ENCODE assay signal across 19 cellular contexts in genomic region chrX:13545731-13546130, GRCh38. TPM values are rescaled to one million over a fixed set of nuclear protein-coding genes. Genes with fewer than 3 reads are reported as not detected.
DNase-seq lines count a peak whose midpoint lies in the region; ATAC-seq, FAIRE-seq and TF ChIP-seq lines count a peak whose summit lies in the region.
"Had no signal": no experiment of that assay in that cellular context is flagged by ENCODE, and none has a peak within 500 bp of the region (broad histone marks: within the 10 kb centered on the region; RNA-seq: fewer than 3 reads in every experiment).

No MANE protein-coding gene starts in this region.

- H3K4me1 ChIP-seq in A549 = no peaks in the 10 kb centered on the region
- H3K4me1 ChIP-seq in HAP-1 = peaks cover under 1% of the 10 kb centered on the region; the same call in 1 of the 2 replicates
- H3K4me1 ChIP-seq in small intestine (ENCODE audit: control insufficient read depth in 2 of 2, insufficient read depth in 1 of 2, low read depth in 1 of 2, low read length in 1 of 2) = no peaks in the 10 kb centered on the region
- H3K4me1 ChIP-seq: BLaER1 had no signal

- TF ChIP-seq POLR2A in A549 (IDR thresholded peaks at IDR 0.05; ENCODE audit: low read length) = no peak

- H3K4me3 ChIP-seq in A549 = no peak overlapping the region
- no peak overlapping the region for H3K4me3 ChIP-seq in HAP-1
- H3K4me3 ChIP-seq in small intestine (ENCODE audit: low read depth in 1 of 2, low read length in 2 of 2) = no peak overlapping the region
- H3K4me3 ChIP-seq: BLaER1, GM12878 had no signal

- POLR2A ChIA-PET in A549 (lab: Yijun Ruan, JAX) = no interaction called here

- no peaks in the 10 kb centered on the region for H3K36me3 ChIP-seq in HAP-1 (replicated peaks)
- no peaks in the 10 kb centered on the region for H3K36me3 ChIP-seq in small intestine (ENCODE audit: control insufficient read depth in 2 of 2, insufficient read depth in 2 of 2, low read length in 2 of 2)
- H3K36me3 ChIP-seq: BLaER1 had no signal

- FAIRE-seq in A549 (lab: Jason Lieb, UNC) (peak; percentile 46), small intestine (lab: Jason Lieb, UNC) (no peak)
- FAIRE-seq: GM12878, HTR-8/SVneo had no signal

- in situ Hi-C loops in HAP-1 (cut with MboI; ENCODE audit: low sequenced_read_pairs) = no loop called here

- ATAC-seq in A549 = no peak
- no peak for ATAC-seq in stimulated activated effector memory CD8-positive, alpha-beta T cell treated with anti-CD3 and anti-CD28 coated beads, Interleukin-12 subunit alpha, Interleukin-12 subunit beta, amount 100 ng/mL, for 72 hours
- ATAC-seq: GM12878 had no signal

- TF ChIP-seq RAD21 in A549 (conservative IDR thresholded peaks at IDR 0.05 in 1 of 2, IDR thresholded peaks at IDR 0.05 in 1 of 2) = no peak

- H3K4me3 Mint-ChIP-seq in T-helper 2 cell treated with Interferon-gamma antibody and Interleukin-4, amounts not matched to agents 5 μg/mL and 100 μg/mL, for 36 hours = no peak overlapping the region
- no peak overlapping the region for H3K4me3 Mint-ChIP-seq in stimulated activated effector memory CD8-positive, alpha-beta T cell treated with anti-CD3 and anti-CD28 coated beads, Interleukin-12 subunit alpha, Interleukin-12 subunit beta, amount 100 ng/mL, for 72 hours
- H3K4me3 Mint-ChIP-seq: CD14-positive monocyte; CD4-positive, alpha-beta memory T cell had no signal

- H3K27me3 ChIP-seq in HAP-1 (ENCODE audit: low read depth) (peaks cover 23% of the 10 kb centered on the region), small intestine (ENCODE audit: control insufficient read depth in 2 of 2, insufficient read depth in 2 of 2, low read length in 2 of 2) (peaks cover 0 to 3% of the 10 kb centered on the region in 2 donors)

- H3K27ac Mint-ChIP-seq in T-helper 2 cell treated with Interferon-gamma antibody and Interleukin-4, amounts not matched to agents 5 μg/mL and 100 μg/mL, for 36 hours = no peak overlapping the region
- no peak overlapping the region for H3K27ac Mint-ChIP-seq in stimulated activated effector memory CD8-positive, alpha-beta T cell treated with anti-CD3 and anti-CD28 coated beads, Interleukin-12 subunit alpha, Interleukin-12 subunit beta, amount 100 ng/mL, for 72 hours
- H3K27ac Mint-ChIP-seq: CD14-positive monocyte; CD4-positive, alpha-beta memory T cell had no signal

- CTCF ChIA-PET in A549 (lab: Yijun Ruan, JAX) = interaction anchor here (0.6 kb wide), 1 partner anchor 198 kb away, joined by 3 read pairs; no protein-coding TSS in a partner anchor

- no peaks in the 10 kb centered on the region for H3K36me3 Mint-ChIP-seq in T-helper 2 cell treated with Interferon-gamma antibody and Interleukin-4, amounts not matched to agents 5 μg/mL and 100 μg/mL, for 36 hours (ENCODE audit: low read depth)
- H3K36me3 Mint-ChIP-seq in stimulated activated effector memory CD8-positive, alpha-beta T cell treated with anti-CD3 and anti-CD28 coated beads, Interleukin-12 subunit alpha, Interleukin-12 subunit beta, amount 100 ng/mL, for 72 hours = peaks cover 5% of the 10 kb centered on the region
- H3K36me3 Mint-ChIP-seq: CD14-positive monocyte; CD4-positive, alpha-beta memory T cell had no signal

- no peaks in the 10 kb centered on the region for H3K9me3 ChIP-seq in A549
- no peaks in the 10 kb centered on the region for H3K9me3 ChIP-seq in HAP-1
- no peaks in the 10 kb centered on the region for H3K9me3 ChIP-seq in small intestine (ENCODE audit: control insufficient read depth, low read depth)
- H3K9me3 ChIP-seq: BLaER1 had no signal

- no peaks in the 10 kb centered on the region for H3K9me3 Mint-ChIP-seq in T-helper 2 cell treated with Interferon-gamma antibody and Interleukin-4, amounts not matched to agents 5 μg/mL and 100 μg/mL, for 36 hours
- no peaks in the 10 kb centered on the region for H3K9me3 Mint-ChIP-seq in stimulated activated effector memory CD8-positive, alpha-beta T cell treated with anti-CD3 and anti-CD28 coated beads, Interleukin-12 subunit alpha, Interleukin-12 subunit beta, amount 100 ng/mL, for 72 hours
- H3K9me3 Mint-ChIP-seq: CD4-positive, alpha-beta memory T cell had no signal

- TF ChIP-seq EP300 in A549 (IDR thresholded peaks at IDR 0.05) = no peak

- H3K27ac ChIP-seq in A549 = no peak overlapping the region
- no peak overlapping the region for H3K27ac ChIP-seq in small intestine (ENCODE audit: low read depth in 1 of 2, low read length in 1 of 2)
- H3K27ac ChIP-seq: BLaER1 had no signal

- H3K27me3 Mint-ChIP-seq in T-helper 2 cell treated with Interferon-gamma antibody and Interleukin-4, amounts not matched to agents 5 μg/mL and 100 μg/mL, for 36 hours (ENCODE audit: low read depth) = peaks cover 11% of the 10 kb centered on the region
- H3K27me3 Mint-ChIP-seq: CD4-positive, alpha-beta memory T cell had no signal

- no peak overlapping the region for H3K4me2 ChIP-seq in A549
- H3K4me2 ChIP-seq: BLaER1 had no signal

- WGBS in A549 (ENCODE audit: missing lambda C conversion rate) = 25% methylated on average over 2 of the region's 2 CpGs
- 58 to 78% (median 67%) methylated on average over 2 of the region's 2 CpGs for WGBS in small intestine, 3 donors

- DNase-seq in A549 (ENCODE audit: low read depth in 1 of 2, low spot score in 1 of 2) = no peak
- peak; percentile 21 for DNase-seq in DMS 273 (lab: John Stamatoyannopoulos, UW; ENCODE audit: unreplicated experiment)
- peak; percentile 55 for DNase-seq in NCI-H1105 (lab: John Stamatoyannopoulos, UW)
- peak; percentile 3 for DNase-seq in RPMI8226
- DNase-seq in T-helper 2 cell treated with Interferon-gamma antibody and Interleukin-4, amounts not matched to agents 5 μg/mL and 100 μg/mL, for 36 hours (ENCODE audit: low spot score) = no peak
- DNase-seq in HAP-1 (ENCODE audit: low spot score in 2 of 2) = no peak
- DNase-seq in small intestine = no peak
- DNase-seq in stimulated activated effector memory CD8-positive, alpha-beta T cell treated with anti-CD3 and anti-CD28 coated beads, Interleukin-12 subunit alpha, Interleukin-12 subunit beta, amount 100 ng/mL, for 72 hours (ENCODE audit: low spot score in 2 of 2) = no peak
- DNase-seq: CD4-positive, alpha-beta memory T cell; DMS53; DND-41; EL; GOT3; IMR-90 had no signal

- H3K4me1 Mint-ChIP-seq in T-helper 2 cell treated with Interferon-gamma antibody and Interleukin-4, amounts not matched to agents 5 μg/mL and 100 μg/mL, for 36 hours (ENCODE audit: low read depth) = peaks cover 4% of the 10 kb centered on the region
- H3K4me1 Mint-ChIP-seq in stimulated activated effector memory CD8-positive, alpha-beta T cell treated with anti-CD3 and anti-CD28 coated beads, Interleukin-12 subunit alpha, Interleukin-12 subunit beta, amount 100 ng/mL, for 72 hours = peaks cover 10% of the 10 kb centered on the region
- H3K4me1 Mint-ChIP-seq: CD14-positive monocyte; CD4-positive, alpha-beta memory T cell had no signal

- TF ChIP-seq CTCF in A549 (IDR thresholded peaks at IDR 0.05) = no peak

TF ChIP-seq in A549, 52 proteins besides CTCF, POLR2A, EP300 and RAD21:
- TF ChIP-seq JUN (IDR thresholded peaks at IDR 0.05) = no peak
- no peak for TF ChIP-seq CHD4 (IDR thresholded peaks at IDR 0.05; ENCODE audit: borderline replicate concordance)
- TF ChIP-seq POLR2AphosphoS2 (conservative IDR thresholded peaks at IDR 0.05; ENCODE audit: low read length) = no peak
- no peak for TF ChIP-seq HEYL (CRISPR knock-in tag; IDR thresholded peaks at IDR 0.05)
- no peak for TF ChIP-seq ZC3H11A (IDR thresholded peaks at IDR 0.05)

RNA-seq across cellular contexts. Expression of gene EGFL6, which starts 23.7 kb away (rescaled TPM):
- polyA plus RNA-seq in A549 (2011; rRNA removed) (not detected in 2 replicates), A549 (2017; fragmentation: RNase III; extraction: RNeasy Plus Mini Kit Qiagen cat#74134 plus additional on column Dnase treatment) (not detected in 3 replicates), small intestine (under 1 TPM in 1 of 3 donors, not detected in 2; 0.72 TPM)
- polyA plus RNA-seq in A549 (2012; cell fraction: cytosol; rRNA removed) = not detected in 2 replicates
- polyA plus RNA-seq in A549 (2012; cell fraction: nucleus; rRNA removed) = not detected in 2 replicates
- not detected in 2 replicates for polyA minus RNA-seq in A549 (2011; rRNA and poly(A)+ RNA removed)
- polyA plus RNA-seq: AG04450; CD14-positive monocyte; CD4-positive, alpha-beta memory T cell; IMR-90 had no signal

Comparison
In these comparisons a context has a peak if more than half of its experiments do, and no peak if none do; other contexts are left out.
1. DNase-seq: peak in DMS 273 (single experiment), NCI-H1105 (single experiment) and RPMI8226 (single experiment); none in A549 (0 of 2), T-helper 2 cell treated with Interferon-gamma antibody and Interleukin-4, amounts not matched to agents 5 μg/mL and 100 μg/mL, for 36 hours (single experiment), HAP-1 (0 of 2), small intestine (single experiment) and stimulated activated effector memory CD8-positive, alpha-beta T cell treated with anti-CD3 and anti-CD28 coated beads, Interleukin-12 subunit alpha, Interleukin-12 subunit beta, amount 100 ng/mL, for 72 hours (0 of 2).